In the genomic region with DNA sequence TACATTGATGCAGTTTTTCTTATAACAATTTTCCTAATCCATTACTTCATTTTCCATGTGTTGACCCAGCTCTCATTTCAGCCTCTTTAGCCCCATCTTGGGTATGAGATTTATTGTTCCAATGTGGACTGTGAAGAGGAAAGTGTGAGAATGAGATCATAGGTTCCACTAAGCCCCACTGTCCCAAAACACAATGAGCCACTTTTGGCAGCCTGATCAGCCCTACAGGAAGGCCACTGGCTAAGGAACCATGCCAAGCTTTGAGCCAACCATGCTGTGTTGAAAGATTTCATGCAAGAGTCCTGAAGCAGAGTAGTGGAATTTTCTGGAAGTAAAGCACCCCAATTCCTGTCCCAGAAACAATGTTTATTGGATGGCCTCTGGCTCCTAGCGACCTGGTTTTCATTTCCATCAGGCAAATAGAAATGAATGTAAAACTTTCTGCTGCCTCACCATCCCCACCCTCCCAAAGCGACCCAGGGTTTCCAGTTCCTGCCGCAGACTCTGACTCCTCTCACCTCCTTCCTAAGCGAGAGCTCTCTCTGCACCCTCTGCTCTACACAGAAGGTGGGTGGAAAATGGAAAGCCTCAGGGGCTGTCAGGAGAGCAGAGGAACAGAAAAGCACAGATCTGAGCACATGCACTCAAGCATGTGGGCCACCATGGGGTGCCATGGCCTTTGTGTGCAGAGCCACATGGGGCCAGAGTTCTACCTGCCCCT, we compare ENCODE assay signal across 16 cellular contexts.
DNase-seq lines count a peak whose midpoint lies in the region; TF ChIP-seq lines count a peak whose summit lies in the region.
"Had no signal": no experiment of that assay in that cellular context is flagged by ENCODE, and none has a peak within 500 bp of the region (broad histone marks: within the 10 kb centered on the region; RNA-seq: fewer than 3 reads in every experiment).

No MANE protein-coding gene starts in this region.

- H3K27me3 ChIP-seq in MG63 (no peaks in the 10 kb centered on the region), left ventricle myocardium inferior (ENCODE audit: low read depth) (no peaks in the 10 kb centered on the region), skeletal muscle tissue (ENCODE audit: control insufficient read depth in 3 of 3, insufficient read depth in 3 of 3, low read length in 3 of 3) (no peaks in the 10 kb centered on the region)

- no peak for TF ChIP-seq CTCF in left ventricle myocardium inferior (IDR thresholded peaks at IDR 0.05; ENCODE audit: borderline replicate concordance)

- no peaks in the 10 kb centered on the region for H3K36me3 Mint-ChIP-seq in activated naive CD4-positive, alpha-beta T cell treated with anti-CD3 and anti-CD28 coated beads, Interleukin-2, amount 10 ng/mL, durations not matched to agents 7 days and 5 days
- H3K36me3 Mint-ChIP-seq: activated naive CD4-positive, alpha-beta T cell treated with anti-CD3 and anti-CD28 coated beads, Interleukin-2, amount 50 U/mL, for 24 hours had no signal

- no peaks in the 10 kb centered on the region for H3K4me1 Mint-ChIP-seq in activated naive CD4-positive, alpha-beta T cell treated with anti-CD3 and anti-CD28 coated beads, Interleukin-2, amount 10 ng/mL, durations not matched to agents 7 days and 5 days
- H3K4me1 Mint-ChIP-seq: activated naive CD4-positive, alpha-beta T cell treated with anti-CD3 and anti-CD28 coated beads, Interleukin-2, amount 50 U/mL, for 24 hours; B cell had no signal

- no peak overlapping the region for H3K27ac Mint-ChIP-seq in activated naive CD4-positive, alpha-beta T cell treated with anti-CD3 and anti-CD28 coated beads, Interleukin-2, amount 10 ng/mL, durations not matched to agents 7 days and 5 days
- H3K27ac Mint-ChIP-seq: activated naive CD4-positive, alpha-beta T cell treated with anti-CD3 and anti-CD28 coated beads, Interleukin-2, amount 50 U/mL, for 24 hours; B cell had no signal

- DNase-seq in MG63 (peak; percentile 72), dermis microvascular lymphatic vessel endothelial cell (ENCODE audit: low read depth in 2 of 2) (peak; percentile 94 to 97), left ventricle myocardium inferior (peak; percentile 68), NCI-H1048 (lab: John Stamatoyannopoulos, UW) (no peak), Kasumi-1 (lab: John Stamatoyannopoulos, UW) (no peak), NCI-H1105 (lab: John Stamatoyannopoulos, UW) (no peak)
- no peak for DNase-seq in activated naive CD4-positive, alpha-beta T cell treated with anti-CD3 and anti-CD28 coated beads, Interleukin-2, amount 10 ng/mL, durations not matched to agents 7 days and 5 days
- DNase-seq: activated CD4-positive, CD25-positive, alpha-beta regulatory T cell; activated CD8-positive, alpha-beta memory T cell treated with anti-CD3 and anti-CD28 coated beads, Interleukin-2, amount 50 U/mL, for 48 hours; DMS153; NCI-H1436; NCI-H510A had no signal

- H3K27ac ChIP-seq in left ventricle myocardium inferior (replicated peaks) (peak overlapping the region; percentile 68), skeletal muscle tissue (ENCODE audit: low read depth, low read length) (peak overlapping the region; percentile 14)

- intact Hi-C loops in left ventricle myocardium inferior (cut with micrococcal nuclease): loop anchor here (10.0 kb wide), 1 partner anchor 138 kb away; no protein-coding TSS in a partner anchor

- H3K9ac ChIP-seq in skeletal muscle tissue (ENCODE audit: low read depth in 1 of 3, low read length in 3 of 3): no peak overlapping the region

- peaks cover 25% of the 10 kb centered on the region for H3K27me3 Mint-ChIP-seq in activated naive CD4-positive, alpha-beta T cell treated with anti-CD3 and anti-CD28 coated beads, Interleukin-2, amount 10 ng/mL, durations not matched to agents 7 days and 5 days

- H3K9me3 Mint-ChIP-seq in activated naive CD4-positive, alpha-beta T cell treated with anti-CD3 and anti-CD28 coated beads, Interleukin-2, amount 10 ng/mL, durations not matched to agents 7 days and 5 days: peaks cover 6% of the 10 kb centered on the region

- CTCF ChIA-PET in activated naive CD4-positive, alpha-beta T cell treated with anti-CD3 and anti-CD28 coated beads, Interleukin-2, amount 10 ng/mL, durations not matched to agents 7 days and 5 days (lab: Charles Lee): interaction anchor here (0.6 kb wide), 1 partner anchor 78 kb away, joined by 3 read pairs; no protein-coding TSS in a partner anchor

- H3K9me3 ChIP-seq in MG63 (peaks cover 4% of the 10 kb centered on the region), left ventricle myocardium inferior (replicated peaks) (peaks cover 3% of the 10 kb centered on the region), skeletal muscle tissue (ENCODE audit: control insufficient read depth in 3 of 3, low read length in 3 of 3) (no peaks in the 10 kb centered on the region)
- H3K9me3 ChIP-seq: HAP-1 had no signal

- no peaks in the 10 kb centered on the region for H3K36me3 ChIP-seq in MG63
- H3K36me3 ChIP-seq in left ventricle myocardium inferior: no peaks in the 10 kb centered on the region
- H3K36me3 ChIP-seq in skeletal muscle tissue (ENCODE audit: control insufficient read depth in 3 of 3, insufficient read depth in 3 of 3, low read length in 3 of 3): no peaks in the 10 kb centered on the region
- H3K36me3 ChIP-seq: HAP-1 had no signal

- no peak overlapping the region for H3K4me3 Mint-ChIP-seq in activated naive CD4-positive, alpha-beta T cell treated with anti-CD3 and anti-CD28 coated beads, Interleukin-2, amount 10 ng/mL, durations not matched to agents 7 days and 5 days
- H3K4me3 Mint-ChIP-seq: activated naive CD4-positive, alpha-beta T cell treated with anti-CD3 and anti-CD28 coated beads, Interleukin-2, amount 50 U/mL, for 24 hours; B cell had no signal

- H3K4me1 ChIP-seq in left ventricle myocardium inferior (peaks cover 29% of the 10 kb centered on the region), skeletal muscle tissue (ENCODE audit: control insufficient read depth in 3 of 3, insufficient read depth in 3 of 3, low read length in 3 of 3) (peaks cover 0 to 16% (median 11%) of the 10 kb centered on the region in 3 donors)
- H3K4me1 ChIP-seq: HAP-1 had no signal

- no peak overlapping the region for H3K4me3 ChIP-seq in MG63
- H3K4me3 ChIP-seq in left ventricle myocardium inferior: no peak overlapping the region
- no peak overlapping the region for H3K4me3 ChIP-seq in skeletal muscle tissue (ENCODE audit: low read length in 3 of 3)
- H3K4me3 ChIP-seq: HAP-1 had no signal

Comparison
In these comparisons a context has a peak if more than half of its experiments do, and no peak if none do; other contexts are left out.
1. DNase-seq: peak in MG63 (single experiment), dermis microvascular lymphatic vessel endothelial cell (2 of 2) and left ventricle myocardium inferior (single experiment); none in activated naive CD4-positive, alpha-beta T cell treated with anti-CD3 and anti-CD28 coated beads, Interleukin-2, amount 10 ng/mL, durations not matched to agents 7 days and 5 days (single experiment), NCI-H1048 (single experiment), Kasumi-1 (0 of 2) and NCI-H1105 (single experiment).